In genomic region chr2:191394043-191394442, GRCh38 we compare ENCODE assay signal across 24 cellular contexts.
DNase-seq lines count a peak whose midpoint lies in the region; ATAC-seq and TF ChIP-seq lines count a peak whose summit lies in the region.
"Had no signal": no experiment of that assay in that cellular context is flagged by ENCODE, and none has a peak within 500 bp of the region (broad histone marks: within the 10 kb centered on the region; RNA-seq: fewer than 3 reads in every experiment).

No MANE protein-coding gene starts in this region.

- peaks cover 28% of the 10 kb centered on the region for H3K4me1 ChIP-seq in OCI-LY7 (ENCODE audit: insufficient read depth, low read length, poor library complexity, severe bottlenecking)
- H3K4me1 ChIP-seq in left lung, result no peaks in the 10 kb centered on the region
- H3K4me1 ChIP-seq: A549; BE2C; BLaER1 treated with 17β-estradiol and CSF1 and Interleukin-3, amounts not matched to agents 10 nM and 100 nM had no signal

- H3K27ac Mint-ChIP-seq in HFFc6 (peak overlapping the region; percentile 33; the same call in 1 of the 2 replicates), nephron progenitor cell (peak overlapping the region; percentile 72)
- H3K27ac Mint-ChIP-seq: CD14-positive monocyte; CD4-positive, alpha-beta T cell; CD8-positive, alpha-beta memory T cell; GM23338; H9 had no signal

- peaks cover 31% of the 10 kb centered on the region for H3K4me1 Mint-ChIP-seq in HFFc6 (ENCODE audit: low read depth)
- no peaks in the 10 kb centered on the region for H3K4me1 Mint-ChIP-seq in nephron progenitor cell
- H3K4me1 Mint-ChIP-seq: CD14-positive monocyte; CD8-positive, alpha-beta memory T cell; GM23338; H9 had no signal

- H3K27me3 ChIP-seq in left lung, result no peaks in the 10 kb centered on the region
- H3K27me3 ChIP-seq: BE2C; BLaER1 treated with 17β-estradiol and CSF1 and Interleukin-3, amounts not matched to agents 10 nM and 100 nM had no signal

- H3K4me2 ChIP-seq in OCI-LY7 (ENCODE audit: low read length), result no peak overlapping the region
- H3K4me2 ChIP-seq: A549; BLaER1 treated with 17β-estradiol and CSF1 and Interleukin-3, amounts not matched to agents 10 nM and 100 nM; GM23338 had no signal

- POLR2A ChIA-PET in OCI-LY7 (lab: Charles Lee), result interaction anchor here (1.1 kb wide), 1 partner anchor 27 kb away, joined by 3 read pairs; no protein-coding TSS in a partner anchor

- no peak for ATAC-seq in left lung
- no peak for ATAC-seq in GM21447 (IDR thresholded peaks at IDR 0.05; ENCODE audit: unreplicated experiment)
- no peak for ATAC-seq in HG03342 (IDR thresholded peaks at IDR 0.05; ENCODE audit: unreplicated experiment)
- ATAC-seq in HG02642 (IDR thresholded peaks at IDR 0.05; ENCODE audit: poor library complexity, unreplicated experiment), result no peak
- ATAC-seq: A549, GM12878, GM23338, HCT116 had no signal

- intact Hi-C loops in OCI-LY7 (cut with micrococcal nuclease; ENCODE audit: unreplicated experiment) (no loop called here), left lung (cut with DNase I) (no loop called here)

- H3K27me3 Mint-ChIP-seq in HFFc6 (ENCODE audit: insufficient read depth) (peaks cover 3% of the 10 kb centered on the region), nephron progenitor cell (ENCODE audit: low read depth, poor library complexity) (no peaks in the 10 kb centered on the region)
- H3K27me3 Mint-ChIP-seq: CD4-positive, alpha-beta T cell had no signal

- H3K9me3 ChIP-seq in OCI-LY7 (ENCODE audit: low read length) (no peaks in the 10 kb centered on the region), left lung (no peaks in the 10 kb centered on the region)
- H3K9me3 ChIP-seq: A549, BE2C had no signal

- TF ChIP-seq CTCF in HFFc6 (IDR thresholded peaks at IDR 0.05), result no peak
- TF ChIP-seq CTCF in OCI-LY7 (conservative IDR thresholded peaks at IDR 0.05; ENCODE audit: low read length), result no peak
- TF ChIP-seq CTCF in left lung (IDR thresholded peaks at IDR 0.05), result no peak
- TF ChIP-seq CTCF in nephron progenitor cell (IDR thresholded peaks at IDR 0.05), result no peak

- no peaks in the 10 kb centered on the region for H3K9me2 ChIP-seq in OCI-LY7 (ENCODE audit: insufficient read depth, low read length)

- H3K4me3 Mint-ChIP-seq in HFFc6 (no peak overlapping the region), nephron progenitor cell (no peak overlapping the region)
- H3K4me3 Mint-ChIP-seq: CD14-positive monocyte; CD4-positive, alpha-beta T cell; CD8-positive, alpha-beta memory T cell; GM23338; H9 had no signal

- H3K36me3 Mint-ChIP-seq in HFFc6 (ENCODE audit: low read depth) (peaks cover 66% of the 10 kb centered on the region), nephron progenitor cell (ENCODE audit: low read depth) (peaks cover 84% of the 10 kb centered on the region)
- H3K36me3 Mint-ChIP-seq: CD14-positive monocyte; CD8-positive, alpha-beta memory T cell had no signal

- no peaks in the 10 kb centered on the region for H3K79me2 ChIP-seq in OCI-LY7 (ENCODE audit: insufficient read depth, low read depth, low read length)

- CTCF ChIA-PET in OCI-LY7 (lab: Charles Lee; ENCODE audit: unreplicated experiment), result no interaction called here

- BruUV-seq in OCI-LY7 (replicated peaks; lab: Mats Ljungman, UMichigan), result no TSS peak

- H4K20me1 ChIP-seq in OCI-LY7 (ENCODE audit: insufficient read depth, low read length), result no peaks in the 10 kb centered on the region
- H4K20me1 ChIP-seq: BLaER1 treated with 17β-estradiol and CSF1 and Interleukin-3, amounts not matched to agents 10 nM and 100 nM had no signal

- DNase-seq in HFFc6 (no peak), OCI-LY7 (ENCODE audit: low spot score) (no peak), left lung (no peak), nephron progenitor cell (no peak)
- DNase-seq: 8988T; ACHN; AML-193; BE2C; CD4-positive, alpha-beta T cell; CD8-positive, alpha-beta memory T cell; DMS 273 treated with DMSO at 0.1 percent for 48 hours; DMS79; EL; GDM1; H9 had no signal

- H3K9me3 Mint-ChIP-seq in HFFc6, result no peaks in the 10 kb centered on the region
- H3K9me3 Mint-ChIP-seq in nephron progenitor cell, result peaks cover 14% of the 10 kb centered on the region
- H3K9me3 Mint-ChIP-seq: CD4-positive, alpha-beta T cell; CD8-positive, alpha-beta memory T cell had no signal

- no peak overlapping the region for H3K27ac ChIP-seq in OCI-LY7 (ENCODE audit: low read depth, low read length, poor library complexity, severe bottlenecking)
- H3K27ac ChIP-seq in left lung, result peak overlapping the region; percentile 9 to 42
- H3K27ac ChIP-seq: A549; BLaER1 treated with 17β-estradiol and CSF1 and Interleukin-3, amounts not matched to agents 10 nM and 100 nM had no signal

- H2AFZ ChIP-seq in OCI-LY7 (ENCODE audit: low read length), result 0 out of 2 replicates have a peak overlapping the region, but pooled peaks have one; percentile 7
- H2AFZ ChIP-seq: GM23338 had no signal

- no peak overlapping the region for H3K4me3 ChIP-seq in OCI-LY7 (ENCODE audit: low read depth, low read length, poor library complexity, severe bottlenecking)
- H3K4me3 ChIP-seq in left lung, result no peak overlapping the region
- H3K4me3 ChIP-seq: A549; BLaER1 treated with 17β-estradiol and CSF1 and Interleukin-3, amounts not matched to agents 10 nM and 100 nM; GM12878; GM23338 had no signal

- H3K36me3 ChIP-seq in OCI-LY7 (ENCODE audit: insufficient read depth, low read length) (no peaks in the 10 kb centered on the region), left lung (peaks cover 0 to 54% of the 10 kb centered on the region in 2 donors)
